In genomic region chr1:218498061-218498938, GRCh38 we compare ENCODE assay signal across 1 cellular context.
TF ChIP-seq lines count a peak whose summit lies in the region.

No MANE protein-coding gene starts in this region.

TF ChIP-seq in HCT116, 20 proteins besides CTCF, POLR2A, EP300 and RAD21 (continued from another document):
- TF ChIP-seq EZH2phosphoT487 (IDR thresholded peaks at IDR 0.05; ENCODE audit: borderline replicate concordance) = no peak
- TF ChIP-seq ZNF274 (IDR thresholded peaks at IDR 0.05; ENCODE audit: low read depth, low read length) = no peak
- no peak for TF ChIP-seq ELF1 (IDR thresholded peaks at IDR 0.05; ENCODE audit: borderline replicate concordance, low read depth)
- TF ChIP-seq CBX3 (IDR thresholded peaks at IDR 0.05; ENCODE audit: low read depth) = no peak
- no peak for TF ChIP-seq EGR1 (IDR thresholded peaks at IDR 0.05; ENCODE audit: low read depth)
- no peak for TF ChIP-seq SIN3A (IDR thresholded peaks at IDR 0.05; ENCODE audit: low read depth)
